ENCODE assay signal across 8 cellular contexts in the genomic region with DNA sequence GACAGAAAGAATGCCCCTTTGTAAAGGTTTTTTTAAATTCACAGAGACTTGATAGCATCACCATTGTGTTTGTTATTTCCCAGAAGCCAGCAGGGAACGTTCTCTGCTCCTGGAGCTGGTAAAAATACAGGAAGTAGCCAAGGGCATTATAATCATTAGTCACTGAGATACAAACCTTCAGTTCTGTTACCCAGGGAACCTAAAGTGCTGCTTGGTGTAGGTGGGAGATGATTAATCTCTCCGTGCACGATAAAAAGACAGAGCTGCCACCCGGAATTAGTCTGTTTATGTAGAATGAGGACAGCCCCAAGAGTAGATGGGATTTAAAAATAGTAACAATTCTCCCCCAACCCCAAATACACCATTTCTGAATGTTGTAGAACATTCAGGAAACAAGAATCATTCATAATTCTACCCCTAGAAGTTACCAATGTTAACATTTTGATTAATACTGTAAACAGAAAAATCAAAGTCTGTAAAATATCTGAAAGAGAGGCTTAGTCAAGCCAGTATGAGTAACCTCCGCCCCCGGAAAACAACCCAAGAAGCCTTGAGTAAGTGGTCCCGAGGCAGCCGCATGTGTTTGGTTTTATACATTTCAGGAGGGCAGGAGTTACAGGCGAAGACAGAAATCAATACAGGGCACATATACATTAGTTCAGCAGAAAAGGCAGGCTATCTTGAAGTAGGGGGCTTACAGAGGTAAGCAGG. TPM values are rescaled to one million over a fixed set of nuclear protein-coding genes. Genes with fewer than 3 reads are reported as not detected.
DNase-seq lines count a peak whose midpoint lies in the region; ATAC-seq and TF ChIP-seq lines count a peak whose summit lies in the region.

No MANE protein-coding gene starts in this region.

- H3K4me1 ChIP-seq in SK-N-SH (ENCODE audit: control insufficient read depth in 1 of 2, insufficient read depth in 2 of 2, low read depth in 1 of 2, low read length in 1 of 2) (peaks cover 14 to 15% of the 10 kb centered on the region in 2 experiments; a peak in 2 of 4 replicates), body of pancreas (peaks cover 12% of the 10 kb centered on the region), muscle layer of colon (ENCODE audit: insufficient read depth, low read length) (peaks cover 38% of the 10 kb centered on the region)

- WGBS in SK-N-SH (ENCODE audit: low lambda C conversion rate): 20% methylated on average over 9 of the region's 9 CpGs
- WGBS in body of pancreas, 2 donors: 25 to 26% methylated on average over 9 of the region's 9 CpGs

- H3K27ac ChIP-seq in SK-N-SH (ENCODE audit: low read depth in 2 of 2, low read length in 1 of 2) (peak overlapping the region; percentile 91 to 94), body of pancreas (peak overlapping the region in 3 of 4 donors; percentile 24 to 78 (median 51)), muscle layer of colon (ENCODE audit: low read depth, low read length) (peak overlapping the region; percentile 59)

- no peak for TF ChIP-seq CTCF in SK-N-SH (IDR thresholded peaks at IDR 0.05)
- peak in 1 of 7 experiments; percentile 1 for TF ChIP-seq CTCF in body of pancreas (IDR thresholded peaks at IDR 0.05)

- H3K4me3 ChIP-seq in SK-N-SH (ENCODE audit: low read depth in 2 of 2, low read length in 1 of 2): peak overlapping the region in 1 of 2 experiments; percentile 16; a peak in 1 of 4 replicates
- no peak overlapping the region for H3K4me3 ChIP-seq in body of pancreas
- no peak overlapping the region for H3K4me3 ChIP-seq in muscle layer of colon (ENCODE audit: low read depth in 1 of 2, low read length in 2 of 2)

- intact Hi-C loops in body of pancreas (cut with DNase I): loop anchor here (10.0 kb wide), 3 partner anchors 135 to 485 kb away; no protein-coding TSS in a partner anchor

- H3K9me3 ChIP-seq in SK-N-SH: no peaks in the 10 kb centered on the region; the same call in 1 of the 2 replicates
- no peaks in the 10 kb centered on the region for H3K9me3 ChIP-seq in body of pancreas
- H3K9me3 ChIP-seq in muscle layer of colon (ENCODE audit: low read length): no peaks in the 10 kb centered on the region

- peak overlapping the region; percentile 71 for H2AFZ ChIP-seq in SK-N-SH (ENCODE audit: low read depth)

- DNase-seq in activated T-cell treated with anti-CD3 and anti-CD28 coated beads for 24 hours (ENCODE audit: low read depth) (peak; percentile 49), SK-N-SH (peak; percentile 74), body of pancreas (peak; percentile 16 to 57 (median 41))
- no peak for DNase-seq in activated T-cell treated with anti-CD3 and anti-CD28 coated beads, Interleukin-2, amount 50 U/mL, for 1 hour
- peak; percentile 71 for DNase-seq in stimulated activated naive CD8-positive, alpha-beta T cell treated with anti-CD3 and anti-CD28 coated beads, Interleukin-15, Interleukin-2, amounts not matched to agents 100 U/mL and 50 U/mL, for 24 hours

- peak overlapping the region; percentile 72 for H3K4me2 ChIP-seq in SK-N-SH

- TF ChIP-seq POLR2A in body of pancreas (IDR thresholded peaks at IDR 0.05): no peak

- TF ChIP-seq EP300 in SK-N-SH (IDR thresholded peaks at IDR 0.05; ENCODE audit: borderline replicate concordance in 1 of 2, low read depth in 1 of 2, low read length in 1 of 2): peak; percentile 18 to 74; a peak in 2 of 4 replicates

- peak; percentile 28; the same call in 1 of the 2 replicates for TF ChIP-seq RAD21 in SK-N-SH (IDR thresholded peaks at IDR 0.05; ENCODE audit: low read length)

- H3K36me3 ChIP-seq in SK-N-SH (replicated peaks in 1 of 2; ENCODE audit: control insufficient read depth in 1 of 2, insufficient read depth in 2 of 2, low read length in 1 of 2): no peaks in the 10 kb centered on the region
- no peaks in the 10 kb centered on the region for H3K36me3 ChIP-seq in body of pancreas (replicated peaks in 1 of 2; ENCODE audit: insufficient read depth in 1 of 2, low read depth in 2 of 2)
- H3K36me3 ChIP-seq in muscle layer of colon (ENCODE audit: insufficient read depth, low read length): no peaks in the 10 kb centered on the region

- H3K9ac ChIP-seq in SK-N-SH (peak overlapping the region; percentile 62), muscle layer of colon (ENCODE audit: low read length) (no peak overlapping the region)

- H4K20me1 ChIP-seq in SK-N-SH (ENCODE audit: insufficient read depth): no peaks in the 10 kb centered on the region

- ATAC-seq in body of pancreas (peak; percentile 59), GM21576 (IDR thresholded peaks at IDR 0.05; ENCODE audit: unreplicated experiment) (no peak), HG03280 (IDR thresholded peaks at IDR 0.05; ENCODE audit: unreplicated experiment) (no peak)
- peak; percentile 62 for ATAC-seq in stimulated activated naive CD8-positive, alpha-beta T cell treated with anti-CD3 and anti-CD28 coated beads, Interleukin-15, Interleukin-2, amounts not matched to agents 100 U/mL and 50 U/mL, for 24 hours

- no peaks in the 10 kb centered on the region for H3K9me2 ChIP-seq in SK-N-SH

- POLR2A ChIA-PET in SK-N-SH (lab: Yijun Ruan, JAX): interaction anchor here (0.9 to 1.3 kb wide), 3 partner anchors 33 to 113 kb away, joined by 3 to 7 read pairs (median 4); partner anchors contain the start of genes CTBS, GNG5 and SPATA1

- H3K79me2 ChIP-seq in SK-N-SH (ENCODE audit: insufficient read depth): no peaks in the 10 kb centered on the region

- peaks cover 21% of the 10 kb centered on the region for H3F3A ChIP-seq in SK-N-SH (replicated peaks; ENCODE audit: insufficient read depth)

- CTCF ChIA-PET in SK-N-SH (lab: Yijun Ruan, JAX): interaction anchor here (0.7 to 2.7 kb wide), 32 partner anchors 10 to 1784 kb away, joined by 3 to 28 read pairs (median 3); partner anchors contain the start of genes CTBS, GNG5 and SPATA1

- H3K27me3 ChIP-seq in SK-N-SH (ENCODE audit: insufficient read depth) (no peaks in the 10 kb centered on the region), body of pancreas (no peaks in the 10 kb centered on the region), muscle layer of colon (ENCODE audit: control insufficient read depth in 1 of 2, insufficient read depth in 2 of 2, low read length in 2 of 2) (no peaks in the 10 kb centered on the region)

TF ChIP-seq in SK-N-SH, 30 proteins besides CTCF, POLR2A, EP300 and RAD21 (continues in another document):
- TF ChIP-seq MXI1 (IDR thresholded peaks at IDR 0.05; ENCODE audit: low read depth, low read length) (0 out of 2 replicates have a peak, but pooled peaks have one; percentile 39), RFX5 (IDR thresholded peaks at IDR 0.05; ENCODE audit: low read length) (no peak; the same call in 1 of the 2 replicates), ELF1 (IDR thresholded peaks at IDR 0.05) (peak; percentile 68), NFIC (IDR thresholded peaks at IDR 0.05; ENCODE audit: borderline replicate concordance) (no peak), GATA2 (CRISPR knock-in tag; IDR thresholded peaks at IDR 0.05) (peak; percentile 81), FOSL2 (IDR thresholded peaks at IDR 0.05; ENCODE audit: borderline replicate concordance, low read depth) (peak; percentile 10; the same call in 1 of the 2 replicates), IRF3 (IDR thresholded peaks at IDR 0.05; ENCODE audit: low read depth, low read length) (no peak), GABPA (IDR thresholded peaks at IDR 0.05; ENCODE audit: low read depth) (no peak), POLR2AphosphoS5 (IDR thresholded peaks at IDR 0.05; ENCODE audit: low read depth, low read length) (peak; percentile 67; the same call in 1 of the 2 replicates), SMC3 (IDR thresholded peaks at IDR 0.05; ENCODE audit: low read depth, low read length) (no peak), NRF1 (IDR thresholded peaks at IDR 0.05; ENCODE audit: low read depth, low read length) (no peak), FOXJ3 (CRISPR knock-in tag; IDR thresholded peaks at IDR 0.05) (no peak)
- TF ChIP-seq, protein P1, sequence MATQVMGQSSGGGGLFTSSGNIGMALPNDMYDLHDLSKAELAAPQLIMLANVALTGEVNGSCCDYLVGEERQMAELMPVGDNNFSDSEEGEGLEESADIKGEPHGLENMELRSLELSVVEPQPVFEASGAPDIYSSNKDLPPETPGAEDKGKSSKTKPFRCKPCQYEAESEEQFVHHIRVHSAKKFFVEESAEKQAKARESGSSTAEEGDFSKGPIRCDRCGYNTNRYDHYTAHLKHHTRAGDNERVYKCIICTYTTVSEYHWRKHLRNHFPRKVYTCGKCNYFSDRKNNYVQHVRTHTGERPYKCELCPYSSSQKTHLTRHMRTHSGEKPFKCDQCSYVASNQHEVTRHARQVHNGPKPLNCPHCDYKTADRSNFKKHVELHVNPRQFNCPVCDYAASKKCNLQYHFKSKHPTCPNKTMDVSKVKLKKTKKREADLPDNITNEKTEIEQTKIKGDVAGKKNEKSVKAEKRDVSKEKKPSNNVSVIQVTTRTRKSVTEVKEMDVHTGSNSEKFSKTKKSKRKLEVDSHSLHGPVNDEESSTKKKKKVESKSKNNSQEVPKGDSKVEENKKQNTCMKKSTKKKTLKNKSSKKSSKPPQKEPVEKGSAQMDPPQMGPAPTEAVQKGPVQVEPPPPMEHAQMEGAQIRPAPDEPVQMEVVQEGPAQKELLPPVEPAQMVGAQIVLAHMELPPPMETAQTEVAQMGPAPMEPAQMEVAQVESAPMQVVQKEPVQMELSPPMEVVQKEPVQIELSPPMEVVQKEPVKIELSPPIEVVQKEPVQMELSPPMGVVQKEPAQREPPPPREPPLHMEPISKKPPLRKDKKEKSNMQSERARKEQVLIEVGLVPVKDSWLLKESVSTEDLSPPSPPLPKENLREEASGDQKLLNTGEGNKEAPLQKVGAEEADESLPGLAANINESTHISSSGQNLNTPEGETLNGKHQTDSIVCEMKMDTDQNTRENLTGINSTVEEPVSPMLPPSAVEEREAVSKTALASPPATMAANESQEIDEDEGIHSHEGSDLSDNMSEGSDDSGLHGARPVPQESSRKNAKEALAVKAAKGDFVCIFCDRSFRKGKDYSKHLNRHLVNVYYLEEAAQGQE (IDR thresholded peaks at IDR 0.05; ENCODE audit: low read depth, low read length): 0 out of 2 replicates have a peak, but pooled peaks have one; percentile 9

RNA-seq across cellular contexts. Expression of gene CTBS, which starts 45.3 kb away (rescaled TPM):
- 16.6 and 23.4 TPM in 2 replicates for polyA plus RNA-seq in SK-N-SH (2012; rRNA removed)
- polyA plus RNA-seq in SK-N-SH (2012; cell fraction: cytosol; rRNA removed): 27.4 and 33.5 TPM in 2 replicates
- 7.6 and 13.5 TPM in 2 replicates for polyA plus RNA-seq in SK-N-SH (2012; cell fraction: nucleus; rRNA removed)
- 10 to 100 TPM; 13.5 to 15.5 TPM for total RNA-seq in body of pancreas

Comparison
In these comparisons a context has a peak if more than half of its experiments do, and no peak if none do; other contexts are left out.
1. ATAC-seq: peak in body of pancreas (single experiment) and stimulated activated naive CD8-positive, alpha-beta T cell treated with anti-CD3 and anti-CD28 coated beads, Interleukin-15, Interleukin-2, amounts not matched to agents 100 U/mL and 50 U/mL, for 24 hours (single experiment); none in GM21576 (single experiment) and HG03280 (single experiment).
2. Peak in every context shown above with its lines, with median percentiles within 50 percentile points of each other: H3K27ac ChIP-seq.